In genomic region chr5:107359033-107359915, GRCh38 we compare ENCODE assay signal across 12 cellular contexts.
DNase-seq lines count a peak whose midpoint lies in the region; FAIRE-seq and TF ChIP-seq lines count a peak whose summit lies in the region.
"Had no signal": no experiment of that assay in that cellular context is flagged by ENCODE, and none has a peak within 500 bp of the region (broad histone marks: within the 10 kb centered on the region; RNA-seq: fewer than 3 reads in every experiment).

No MANE protein-coding gene starts in this region.

- no peaks in the 10 kb centered on the region for H3K9me3 ChIP-seq in spleen
- H3K9me3 ChIP-seq: vagina had no signal

- peak overlapping the region in 6 of 8 donors; percentile 26 to 50 (median 30) for H3K27ac ChIP-seq in spleen
- H3K27ac ChIP-seq: neural progenitor cell, vagina had no signal

- intact Hi-C loops in spleen (cut with DNase I; ENCODE audit: low total_unique reads): no loop called here

- H3K4me3 ChIP-seq in spleen: no peak overlapping the region
- H3K4me3 ChIP-seq: neural progenitor cell, vagina had no signal

- 63 to 78% (median 75%) methylated on average over 6 of the region's 6 CpGs for WGBS in spleen, 5 donors

- H3K27me3 ChIP-seq in spleen (replicated peaks in 1 of 7): no peaks in the 10 kb centered on the region
- H3K27me3 ChIP-seq: neural progenitor cell, vagina had no signal

- TF ChIP-seq POLR2A in spleen (IDR thresholded peaks at IDR 0.05): no peak

- no peak for FAIRE-seq in GM19239 (lab: Jason Lieb, UNC)

- H3K36me3 ChIP-seq in spleen: no peaks in the 10 kb centered on the region
- H3K36me3 ChIP-seq: neural progenitor cell, vagina had no signal

- DNase-seq in SKM-1 treated with dmso at 0.1 percent for 144 hours (lab: John Stamatoyannopoulos, UW; ENCODE audit: unreplicated experiment) (peak; percentile 24), SKM-1 (lab: John Stamatoyannopoulos, UW; ENCODE audit: unreplicated experiment) (no peak), OCI-M1 (lab: John Stamatoyannopoulos, UW) (peak; percentile 87), fibroblast of gingiva (ENCODE audit: low read depth) (peak; percentile 71), spleen (no peak), NCI-H128 (lab: John Stamatoyannopoulos, UW; ENCODE audit: unreplicated experiment) (no peak), HuH-7.5 (ENCODE audit: low spot score) (no peak), GM19239 (ENCODE audit: insufficient read length, low spot score) (no peak)
- DNase-seq: hippocampal formation, NCI-H1436 had no signal

- H3K4me1 ChIP-seq in spleen: peaks cover 0 to 27% (median 8%) of the 10 kb centered on the region in 6 donors
- H3K4me1 ChIP-seq: neural progenitor cell had no signal

- TF ChIP-seq CTCF in spleen (IDR thresholded peaks at IDR 0.05 in 8 of 11, conservative IDR thresholded peaks at IDR 0.05 in 3 of 11): no peak

Comparison
In these comparisons a context has a peak if more than half of its experiments do, and no peak if none do; other contexts are left out.
1. DNase-seq: peak in SKM-1 treated with dmso at 0.1 percent for 144 hours (single experiment), OCI-M1 (single experiment) and fibroblast of gingiva (single experiment); none in SKM-1 (single experiment), spleen (single experiment), NCI-H128 (single experiment), HuH-7.5 (single experiment) and GM19239 (single experiment).